25 cellular contexts compared by ENCODE assay signal in the genomic region with DNA sequence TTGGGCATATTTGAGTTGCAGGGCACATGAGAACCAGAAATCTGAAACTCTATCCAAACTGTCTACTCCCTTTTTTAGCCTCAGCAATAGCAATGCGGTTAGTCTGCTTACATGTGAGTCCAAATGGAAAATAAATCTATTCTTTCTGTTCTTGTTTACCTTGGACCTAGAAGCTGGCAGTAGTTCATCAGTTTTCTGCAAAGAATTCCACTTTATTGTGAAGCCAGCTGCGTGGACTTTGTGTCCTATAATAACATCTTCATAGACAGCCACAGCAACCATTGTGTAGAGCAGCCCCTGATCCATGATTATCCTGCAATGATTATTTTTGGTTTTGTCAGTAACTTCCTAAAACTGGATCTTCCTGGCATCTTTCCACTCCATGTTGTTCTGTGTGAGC.
DNase-seq lines count a peak whose midpoint lies in the region; ATAC-seq and TF ChIP-seq lines count a peak whose summit lies in the region.
"Had no signal": no experiment of that assay in that cellular context is flagged by ENCODE, and none has a peak within 500 bp of the region (broad histone marks: within the 10 kb centered on the region; RNA-seq: fewer than 3 reads in every experiment).

No MANE protein-coding gene starts in this region.

- peaks cover 2% of the 10 kb centered on the region for H3K36me3 Mint-ChIP-seq in progenitor cell of endocrine pancreas (ENCODE audit: insufficient read depth)

- no peaks in the 10 kb centered on the region for H3K27me3 ChIP-seq in heart right ventricle
- H3K27me3 ChIP-seq: BLaER1 treated with 17β-estradiol and CSF1 and Interleukin-3, amounts not matched to agents 10 nM and 100 nM; neutrophil; SJSA1; uterus had no signal

- ATAC-seq in heart right ventricle: peak in 5 of 8 donors; percentile 28 to 59 (median 37)
- ATAC-seq in Right ventricle myocardium inferior: no peak
- ATAC-seq: A549; effector memory CD8-positive, alpha-beta T cell; left lobe of liver had no signal

- H3K27ac ChIP-seq in heart right ventricle: no peak overlapping the region
- H3K27ac ChIP-seq: A549; BLaER1 treated with 17β-estradiol and CSF1 and Interleukin-3, amounts not matched to agents 10 nM and 100 nM; neutrophil; SJSA1; uterus had no signal

- H3K27ac Mint-ChIP-seq in progenitor cell of endocrine pancreas: no peak overlapping the region
- H3K27ac Mint-ChIP-seq: effector memory CD8-positive, alpha-beta T cell; H9; T-helper 1 cell treated with Interleukin-12 subunit alpha and Interleukin-12 subunit beta and Interleukin-4 antibody, amounts not matched to agents 30 μg/mL and 1 μg/mL, for 36 hours had no signal

- H3K4me1 ChIP-seq in heart right ventricle: peaks cover 0 to 12% (median 0%) of the 10 kb centered on the region in 9 donors
- H3K4me1 ChIP-seq: A549; BLaER1 treated with 17β-estradiol and CSF1 and Interleukin-3, amounts not matched to agents 10 nM and 100 nM; SJSA1; uterus had no signal

- H3K27me3 Mint-ChIP-seq in progenitor cell of endocrine pancreas: no peaks in the 10 kb centered on the region
- H3K27me3 Mint-ChIP-seq: effector memory CD8-positive, alpha-beta T cell had no signal

- peak in 1 of 2 donors; percentile 15 for DNase-seq in heart right ventricle
- DNase-seq in Right ventricle myocardium inferior (ENCODE audit: missing footprints): no peak
- DNase-seq in NCI-H774 (lab: John Stamatoyannopoulos, UW): peak; percentile 14
- peak; percentile 0 for DNase-seq in fibroblast of peridontal ligament (ENCODE audit: extremely low read depth)
- DNase-seq in superior temporal gyrus (ENCODE audit: extremely low spot score): peak; percentile 34
- DNase-seq in activated CD4-positive, CD25-positive, alpha-beta regulatory T cell (lab: John Stamatoyannopoulos, UW): no peak
- DNase-seq in NCI-H146 treated with DMSO at 0.1 percent for 48 hours (lab: John Stamatoyannopoulos, UW; ENCODE audit: unreplicated experiment): no peak
- DNase-seq in progenitor cell of endocrine pancreas (ENCODE audit: low spot score, unreplicated experiment): no peak
- DNase-seq: activated CD4-positive, alpha-beta T cell treated with anti-CD3 and anti-CD28 coated beads, Interleukin-2, amount 50 U/mL, for 1 hour; activated CD8-positive, alpha-beta memory T cell treated with anti-CD3 and anti-CD28 coated beads, Interleukin-2, amount 50 U/mL, for 48 hours; activated gamma-delta T cell; amniotic stem cell; effector memory CD8-positive, alpha-beta T cell; H9; NCI-H1694; NCI-H748 treated with DMSO at 0.1 percent for 48 hours; stimulated activated CD4-positive, alpha-beta T cell treated with anti-CD3 and anti-CD28 coated beads, Interleukin-12 subunit alpha, Interleukin-12 subunit beta, amount 100 ng/mL, for 4 hours; substantia nigra; uterus had no signal

- no peak overlapping the region for H3K4me3 ChIP-seq in heart right ventricle
- H3K4me3 ChIP-seq: A549; BLaER1 treated with 17β-estradiol and CSF1 and Interleukin-3, amounts not matched to agents 10 nM and 100 nM; SJSA1; uterus had no signal

- WGBS in heart right ventricle, 2 donors: 37 to 55% methylated on average over 2 of the region's 2 CpGs

- H3K4me1 Mint-ChIP-seq in progenitor cell of endocrine pancreas (ENCODE audit: low read depth): peaks cover 1% of the 10 kb centered on the region
- H3K4me1 Mint-ChIP-seq: H9 had no signal

- H3K9me3 Mint-ChIP-seq in progenitor cell of endocrine pancreas (ENCODE audit: low read depth): peaks cover 13% of the 10 kb centered on the region

- peaks cover 0 to 8% (median 0%) of the 10 kb centered on the region in 11 donors for H3K9me3 ChIP-seq in heart right ventricle
- H3K9me3 ChIP-seq: A549, neutrophil, SJSA1, uterus had no signal

- no peaks in the 10 kb centered on the region for H3K36me3 ChIP-seq in heart right ventricle
- H3K36me3 ChIP-seq: BLaER1 treated with 17β-estradiol and CSF1 and Interleukin-3, amounts not matched to agents 10 nM and 100 nM; neutrophil; SJSA1; uterus had no signal

- intact Hi-C loops in heart right ventricle (cut with DNase I) (no loop called here), Right ventricle myocardium inferior (cut with DNase I) (no loop called here)

- no peak overlapping the region for H3K4me3 Mint-ChIP-seq in progenitor cell of endocrine pancreas (ENCODE audit: low read depth)
- H3K4me3 Mint-ChIP-seq: effector memory CD8-positive, alpha-beta T cell; H9; T-helper 1 cell treated with Interleukin-12 subunit alpha and Interleukin-12 subunit beta and Interleukin-4 antibody, amounts not matched to agents 30 μg/mL and 1 μg/mL, for 36 hours had no signal

- TF ChIP-seq CTCF in heart right ventricle (IDR thresholded peaks at IDR 0.05) (no peak), progenitor cell of endocrine pancreas (IDR thresholded peaks at IDR 0.05; ENCODE audit: unreplicated experiment) (no peak)

Comparison
In these comparisons a context has a peak if more than half of its experiments do, and no peak if none do; other contexts are left out.
1. DNase-seq: peak in NCI-H774 (single experiment), fibroblast of peridontal ligament (single experiment) and superior temporal gyrus (single experiment); none in Right ventricle myocardium inferior (single experiment), activated CD4-positive, CD25-positive, alpha-beta regulatory T cell (0 of 4), NCI-H146 treated with DMSO at 0.1 percent for 48 hours (single experiment) and progenitor cell of endocrine pancreas (single experiment).